Comparison of ENCODE assay signal across 8 cellular contexts in the genomic region with DNA sequence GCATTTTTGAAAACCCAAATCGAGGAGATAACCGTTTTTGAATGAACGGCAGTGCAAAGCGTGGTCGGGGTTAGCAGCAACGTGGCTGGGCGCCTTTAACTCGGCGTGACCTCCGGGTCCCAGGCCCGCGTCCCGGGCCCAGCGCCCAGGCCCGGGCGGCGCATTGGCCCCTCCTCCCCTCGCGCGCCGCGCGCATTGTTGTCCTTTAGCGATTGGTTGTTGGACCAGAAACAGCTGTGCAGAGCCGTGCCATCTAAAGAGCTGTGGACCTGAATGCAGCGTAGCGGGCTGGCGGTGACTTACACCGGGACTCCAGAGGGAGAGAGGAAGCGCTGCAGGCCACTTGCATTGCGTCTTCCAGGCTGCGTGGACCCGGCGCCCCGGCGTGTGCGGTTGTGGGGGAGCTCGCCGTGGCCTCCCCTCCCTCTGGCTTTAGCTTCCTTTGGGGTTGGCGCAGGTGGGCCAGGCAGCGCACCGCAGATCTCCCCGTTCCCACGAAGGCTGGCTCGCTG. TPM values are rescaled to one million over a fixed set of nuclear protein-coding genes. Genes with fewer than 3 reads are reported as not detected.
DNase-seq lines count a peak whose midpoint lies in the region; ATAC-seq lines count a peak whose summit lies in the region.

A gene with protein sequence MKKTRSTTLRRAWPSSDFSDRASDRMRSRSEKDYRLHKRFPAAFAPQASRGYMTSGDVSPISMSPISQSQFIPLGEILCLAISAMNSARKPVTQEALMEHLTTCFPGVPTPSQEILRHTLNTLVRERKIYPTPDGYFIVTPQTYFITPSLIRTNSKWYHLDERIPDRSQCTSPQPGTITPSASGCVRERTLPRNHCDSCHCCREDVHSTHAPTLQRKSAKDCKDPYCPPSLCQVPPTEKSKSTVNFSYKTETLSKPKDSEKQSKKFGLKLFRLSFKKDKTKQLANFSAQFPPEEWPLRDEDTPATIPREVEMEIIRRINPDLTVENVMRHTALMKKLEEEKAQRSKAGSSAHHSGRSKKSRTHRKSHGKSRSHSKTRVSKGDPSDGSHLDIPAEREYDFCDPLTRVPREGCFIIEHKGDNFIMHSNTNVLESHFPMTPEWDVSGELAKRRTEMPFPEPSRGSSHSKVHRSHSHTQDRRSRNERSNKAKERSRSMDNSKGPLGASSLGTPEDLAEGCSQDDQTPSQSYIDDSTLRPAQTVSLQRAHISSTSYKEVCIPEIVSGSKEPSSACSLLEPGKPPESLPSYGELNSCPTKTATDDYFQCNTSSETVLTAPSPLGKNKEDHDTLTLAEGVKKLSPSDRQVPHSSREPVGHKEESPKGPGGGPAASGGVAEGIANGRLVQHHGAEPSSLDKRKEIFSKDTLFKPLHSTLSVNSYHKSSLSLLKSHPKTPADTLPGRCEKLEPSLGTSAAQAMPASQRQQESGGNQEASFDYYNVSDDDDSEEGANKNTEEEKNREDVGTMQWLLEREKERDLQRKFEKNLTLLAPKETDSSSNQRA (N-terminal part only) (plus strand): TSS at position 227 of the 512 bp plus-strand sequence. CDS start 1,484 bp downstream, outside the sequence.

- DNase-seq in Daoy (ENCODE audit: low read depth) (peak; percentile 71), NCI-H1930 (lab: John Stamatoyannopoulos, UW) (peak; percentile 52 to 54), left cardiac atrium (peak; percentile 85), occipital lobe (lab: John Stamatoyannopoulos, UW) (peak; percentile 86), NCI-H1436 (lab: John Stamatoyannopoulos, UW) (no peak)
- peak; percentile 21 for DNase-seq in activated naive CD8-positive, alpha-beta T cell treated with anti-CD3 and anti-CD28 coated beads for 36 hours
- DNase-seq in NK-92 treated with Interleukin-12 subunit alpha and Interleukin-12 subunit beta, amount 100 ng/mL, for 24 hours (lab: John Stamatoyannopoulos, UW), result no peak

- H3K27ac Mint-ChIP-seq in activated naive CD8-positive, alpha-beta T cell treated with anti-CD3 and anti-CD28 coated beads for 36 hours, result no peak within 1 kb of the TSS

- H3K9me3 Mint-ChIP-seq in activated naive CD8-positive, alpha-beta T cell treated with anti-CD3 and anti-CD28 coated beads for 36 hours, result peaks cover 4% of the 10 kb centered on the region

- ATAC-seq in left cardiac atrium (peak; percentile 88 to 95), HG03108 (IDR thresholded peaks at IDR 0.05; ENCODE audit: unreplicated experiment) (no peak)

- H3K36me3 Mint-ChIP-seq in activated naive CD8-positive, alpha-beta T cell treated with anti-CD3 and anti-CD28 coated beads for 36 hours, result no peaks in the 10 kb centered on the region

- intact Hi-C loops in left cardiac atrium (cut with DNase I), result loop anchor here (2.0 to 10.0 kb wide), 3 partner anchors 60 to 84 kb away; no protein-coding TSS in a partner anchor

- H3K4me1 Mint-ChIP-seq in activated naive CD8-positive, alpha-beta T cell treated with anti-CD3 and anti-CD28 coated beads for 36 hours, result peaks cover 3% of the 10 kb centered on the region

- H3K4me3 Mint-ChIP-seq in activated naive CD8-positive, alpha-beta T cell treated with anti-CD3 and anti-CD28 coated beads for 36 hours, result peak within 1 kb of the TSS; percentile 37

- peaks cover 75% of the 10 kb centered on the region for H3K27me3 Mint-ChIP-seq in activated naive CD8-positive, alpha-beta T cell treated with anti-CD3 and anti-CD28 coated beads for 36 hours

RNA-seq across cellular contexts. Expression of the gene that starts here (rescaled TPM):
- 2.1 and 3.3 TPM in 2 replicates for total RNA-seq in Daoy (2014; rRNA removed; shearing (Covaris generic))
- not detected for total RNA-seq in activated naive CD8-positive, alpha-beta T cell treated with anti-CD3 and anti-CD28 coated beads for 36 hours
- total RNA-seq in left cardiac atrium (10 to 100 TPM in 1 of 2 donors, 1 to 10 TPM in 1; 9.1 to 11.2 TPM), occipital lobe (42.3 TPM)

Comparison
In these comparisons a context has a peak if more than half of its experiments do, and no peak if none do; other contexts are left out.
1. Peak in DNase-seq in activated naive CD8-positive, alpha-beta T cell treated with anti-CD3 and anti-CD28 coated beads for 36 hours; RNA of the gene not detected or under 1 TPM.
2. DNase-seq: peak in Daoy (single experiment), NCI-H1930 (2 of 2), left cardiac atrium (single experiment) and occipital lobe (single experiment); none in NCI-H1436 (single experiment) and NK-92 treated with Interleukin-12 subunit alpha and Interleukin-12 subunit beta, amount 100 ng/mL, for 24 hours (single experiment).